Comparison of ENCODE assay signal across 1 cellular context in genomic region chr9:125785187-125785840, GRCh38.
TF ChIP-seq lines count a peak whose summit lies in the region.

No MANE protein-coding gene starts in this region.

TF ChIP-seq in GM23338, 12 proteins besides CTCF, POLR2A, EP300 and RAD21 (continued from another document):
- TF ChIP-seq ZNF462 (CRISPR knock-in tag; IDR thresholded peaks at IDR 0.05): no peak
- no peak for TF ChIP-seq CREB1 (CRISPR knock-in tag; IDR thresholded peaks at IDR 0.05; ENCODE audit: low read depth)
- TF ChIP-seq ZNF331 (CRISPR knock-in tag; IDR thresholded peaks at IDR 0.05; ENCODE audit: low read depth): no peak
- TF ChIP-seq POLR2AphosphoS5 (IDR thresholded peaks at IDR 0.05; ENCODE audit: low read depth): no peak
